ENCODE assay signal across 2 cellular contexts in the genomic region with DNA sequence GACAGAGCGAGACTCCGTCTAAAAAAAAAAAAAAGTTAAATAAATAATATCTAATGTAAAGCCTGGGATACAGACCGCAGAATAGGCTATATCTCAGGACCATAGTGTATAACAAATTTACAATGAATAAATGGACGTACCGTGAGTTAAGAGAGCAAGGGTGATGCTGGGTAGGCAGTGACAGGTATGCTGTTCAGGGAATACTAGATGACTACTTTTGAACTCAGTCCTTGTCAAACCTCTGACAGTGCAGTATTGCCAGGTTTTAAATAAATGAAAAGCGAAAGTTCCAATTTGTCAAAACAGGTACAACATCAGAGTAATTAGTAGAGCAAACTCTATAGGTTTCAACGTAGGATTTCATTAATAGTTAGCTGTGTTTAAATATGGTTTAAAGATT.
TF ChIP-seq lines count a peak whose summit lies in the region.

No MANE protein-coding gene starts in this region.

TF ChIP-seq in HepG2, 621 proteins besides CTCF, POLR2A, EP300 and RAD21 (continued from another document and continues in another):
- TF ChIP-seq, protein P1, sequence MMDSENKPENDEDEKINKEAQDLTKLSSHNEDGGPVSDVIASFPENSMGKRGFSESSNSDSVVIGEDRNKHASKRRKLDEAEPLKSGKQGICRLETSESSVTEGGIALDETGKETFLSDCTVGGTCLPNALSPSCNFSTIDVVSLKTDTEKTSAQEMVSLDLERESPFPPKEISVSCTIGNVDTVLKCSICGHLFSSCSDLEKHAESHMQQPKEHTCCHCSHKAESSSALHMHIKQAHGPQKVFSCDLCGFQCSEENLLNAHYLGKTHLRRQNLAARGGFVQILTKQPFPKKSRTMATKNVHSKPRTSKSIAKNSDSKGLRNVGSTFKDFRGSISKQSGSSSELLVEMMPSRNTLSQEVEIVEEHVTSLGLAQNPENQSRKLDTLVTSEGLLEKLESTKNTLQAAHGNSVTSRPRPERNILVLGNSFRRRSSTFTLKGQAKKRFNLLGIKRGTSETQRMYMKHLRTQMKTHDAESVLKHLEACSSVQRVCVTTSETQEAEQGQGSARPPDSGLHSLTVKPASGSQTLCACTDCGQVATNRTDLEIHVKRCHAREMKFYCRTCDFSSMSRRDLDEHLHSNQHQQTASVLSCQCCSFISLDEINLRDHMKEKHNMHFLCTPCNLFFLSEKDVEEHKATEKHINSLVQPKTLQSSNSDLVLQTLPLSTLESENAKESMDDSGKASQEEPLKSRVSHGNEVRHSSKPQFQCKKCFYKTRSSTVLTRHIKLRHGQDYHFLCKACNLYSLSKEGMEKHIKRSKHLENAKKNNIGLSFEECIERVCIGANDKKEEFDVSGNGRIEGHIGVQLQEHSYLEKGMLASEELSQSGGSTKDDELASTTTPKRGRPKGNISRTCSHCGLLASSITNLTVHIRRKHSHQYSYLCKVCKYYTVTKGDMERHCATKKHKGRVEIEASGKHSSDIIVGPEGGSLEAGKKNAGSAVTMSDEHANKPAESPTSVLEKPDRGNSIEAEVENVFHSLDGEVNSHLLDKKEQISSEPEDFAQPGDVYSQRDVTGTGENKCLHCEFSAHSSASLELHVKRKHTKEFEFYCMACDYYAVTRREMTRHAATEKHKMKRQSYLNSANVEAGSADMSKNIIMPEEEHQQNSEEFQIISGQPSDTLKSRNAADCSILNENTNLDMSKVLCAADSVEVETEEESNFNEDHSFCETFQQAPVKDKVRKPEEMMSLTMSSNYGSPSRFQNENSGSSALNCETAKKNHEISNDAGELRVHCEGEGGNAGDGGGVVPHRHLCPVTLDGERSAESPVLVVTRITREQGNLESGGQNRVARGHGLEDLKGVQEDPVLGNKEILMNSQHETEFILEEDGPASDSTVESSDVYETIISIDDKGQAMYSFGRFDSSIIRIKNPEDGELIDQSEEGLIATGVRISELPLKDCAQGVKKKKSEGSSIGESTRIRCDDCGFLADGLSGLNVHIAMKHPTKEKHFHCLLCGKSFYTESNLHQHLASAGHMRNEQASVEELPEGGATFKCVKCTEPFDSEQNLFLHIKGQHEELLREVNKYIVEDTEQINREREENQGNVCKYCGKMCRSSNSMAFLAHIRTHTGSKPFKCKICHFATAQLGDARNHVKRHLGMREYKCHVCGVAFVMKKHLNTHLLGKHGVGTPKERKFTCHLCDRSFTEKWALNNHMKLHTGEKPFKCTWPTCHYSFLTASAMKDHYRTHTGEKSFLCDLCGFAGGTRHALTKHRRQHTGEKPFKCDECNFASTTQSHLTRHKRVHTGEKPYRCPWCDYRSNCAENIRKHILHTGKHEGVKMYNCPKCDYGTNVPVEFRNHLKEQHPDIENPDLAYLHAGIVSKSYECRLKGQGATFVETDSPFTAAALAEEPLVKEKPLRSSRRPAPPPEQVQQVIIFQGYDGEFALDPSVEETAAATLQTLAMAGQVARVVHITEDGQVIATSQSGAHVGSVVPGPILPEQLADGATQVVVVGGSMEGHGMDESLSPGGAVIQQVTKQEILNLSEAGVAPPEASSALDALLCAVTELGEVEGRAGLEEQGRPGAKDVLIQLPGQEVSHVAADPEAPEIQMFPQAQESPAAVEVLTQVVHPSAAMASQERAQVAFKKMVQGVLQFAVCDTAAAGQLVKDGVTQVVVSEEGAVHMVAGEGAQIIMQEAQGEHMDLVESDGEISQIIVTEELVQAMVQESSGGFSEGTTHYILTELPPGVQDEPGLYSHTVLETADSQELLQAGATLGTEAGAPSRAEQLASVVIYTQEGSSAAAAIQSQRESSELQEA (CRISPR knock-in tag; IDR thresholded peaks at IDR 0.05; ENCODE audit: not compliant biosample characterization), result no peak
- TF ChIP-seq ZNF850 (CRISPR knock-in tag; conservative IDR thresholded peaks at IDR 0.05) (no peak), MIXL1 (CRISPR knock-in tag; IDR thresholded peaks at IDR 0.05) (no peak), SRSF1 (optimal IDR thresholded peaks at IDR 0.05; ENCODE audit: low read depth, low read length) (no peak), GATAD2A (CRISPR knock-in tag; IDR thresholded peaks at IDR 0.05) (no peak), ZNF709 (CRISPR knock-in tag; IDR thresholded peaks at IDR 0.05) (no peak), ZBTB1 (CRISPR knock-in tag; IDR thresholded peaks at IDR 0.05; ENCODE audit: borderline replicate concordance) (no peak), ZNF562 (CRISPR knock-in tag; IDR thresholded peaks at IDR 0.05; ENCODE audit: borderline replicate concordance) (no peak), JUNB (CRISPR knock-in tag; IDR thresholded peaks at IDR 0.05; ENCODE audit: borderline replicate concordance) (no peak), CC2D1A (CRISPR knock-in tag; IDR thresholded peaks at IDR 0.05) (no peak), PTBP1 (IDR thresholded peaks at IDR 0.05; ENCODE audit: low read depth, low read length, poor library complexity, severe bottlenecking) (no peak)
- TF ChIP-seq, protein P2, sequence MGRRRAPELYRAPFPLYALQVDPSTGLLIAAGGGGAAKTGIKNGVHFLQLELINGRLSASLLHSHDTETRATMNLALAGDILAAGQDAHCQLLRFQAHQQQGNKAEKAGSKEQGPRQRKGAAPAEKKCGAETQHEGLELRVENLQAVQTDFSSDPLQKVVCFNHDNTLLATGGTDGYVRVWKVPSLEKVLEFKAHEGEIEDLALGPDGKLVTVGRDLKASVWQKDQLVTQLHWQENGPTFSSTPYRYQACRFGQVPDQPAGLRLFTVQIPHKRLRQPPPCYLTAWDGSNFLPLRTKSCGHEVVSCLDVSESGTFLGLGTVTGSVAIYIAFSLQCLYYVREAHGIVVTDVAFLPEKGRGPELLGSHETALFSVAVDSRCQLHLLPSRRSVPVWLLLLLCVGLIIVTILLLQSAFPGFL (CRISPR knock-in tag; IDR thresholded peaks at IDR 0.05), result no peak
- TF ChIP-seq, protein P3, sequence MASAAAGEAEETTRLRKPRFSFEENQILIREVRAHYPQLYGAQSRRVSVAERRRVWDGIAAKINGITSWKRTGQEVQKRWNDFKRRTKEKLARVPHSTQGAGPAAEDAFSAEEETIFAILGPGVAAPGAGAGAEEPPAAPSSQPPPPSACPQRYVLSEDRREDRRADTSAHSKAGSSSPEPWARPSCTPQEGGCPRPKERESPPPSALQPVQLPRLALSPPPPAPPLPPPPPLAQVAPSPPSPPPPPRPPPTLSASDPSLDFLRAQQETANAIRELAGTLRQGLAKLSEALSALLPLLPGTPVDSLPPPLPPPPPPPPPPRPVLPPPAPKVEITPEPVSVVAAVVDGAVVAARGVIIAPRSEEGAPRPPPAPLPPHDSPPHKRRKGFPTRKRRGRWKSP (CRISPR knock-in tag; IDR thresholded peaks at IDR 0.05), result no peak

TF ChIP-seq in GM12878, 131 proteins besides CTCF, POLR2A, EP300 and RAD21:
- TF ChIP-seq, protein P4, sequence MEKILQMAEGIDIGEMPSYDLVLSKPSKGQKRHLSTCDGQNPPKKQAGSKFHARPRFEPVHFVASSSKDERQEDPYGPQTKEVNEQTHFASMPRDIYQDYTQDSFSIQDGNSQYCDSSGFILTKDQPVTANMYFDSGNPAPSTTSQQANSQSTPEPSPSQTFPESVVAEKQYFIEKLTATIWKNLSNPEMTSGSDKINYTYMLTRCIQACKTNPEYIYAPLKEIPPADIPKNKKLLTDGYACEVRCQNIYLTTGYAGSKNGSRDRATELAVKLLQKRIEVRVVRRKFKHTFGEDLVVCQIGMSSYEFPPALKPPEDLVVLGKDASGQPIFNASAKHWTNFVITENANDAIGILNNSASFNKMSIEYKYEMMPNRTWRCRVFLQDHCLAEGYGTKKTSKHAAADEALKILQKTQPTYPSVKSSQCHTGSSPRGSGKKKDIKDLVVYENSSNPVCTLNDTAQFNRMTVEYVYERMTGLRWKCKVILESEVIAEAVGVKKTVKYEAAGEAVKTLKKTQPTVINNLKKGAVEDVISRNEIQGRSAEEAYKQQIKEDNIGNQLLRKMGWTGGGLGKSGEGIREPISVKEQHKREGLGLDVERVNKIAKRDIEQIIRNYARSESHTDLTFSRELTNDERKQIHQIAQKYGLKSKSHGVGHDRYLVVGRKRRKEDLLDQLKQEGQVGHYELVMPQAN (conservative IDR thresholded peaks at IDR 0.05), result no peak
- TF ChIP-seq ZNF24 (IDR thresholded peaks at IDR 0.05) (no peak), FOXM1 (IDR thresholded peaks at IDR 0.05; ENCODE audit: low read depth, low read length) (no peak), TCF7 (IDR thresholded peaks at IDR 0.05; ENCODE audit: borderline replicate concordance) (no peak), IRF4 (IDR thresholded peaks at IDR 0.05; ENCODE audit: low read depth, low read length) (no peak), PML (IDR thresholded peaks at IDR 0.05; ENCODE audit: low read length) (no peak), BHLHE40 (IDR thresholded peaks at IDR 0.05; ENCODE audit: borderline replicate concordance in 1 of 2, low read depth in 2 of 2, low read length in 1 of 2) (no peak), NR2C1 (IDR thresholded peaks at IDR 0.05) (no peak)
- TF ChIP-seq, protein P5, sequence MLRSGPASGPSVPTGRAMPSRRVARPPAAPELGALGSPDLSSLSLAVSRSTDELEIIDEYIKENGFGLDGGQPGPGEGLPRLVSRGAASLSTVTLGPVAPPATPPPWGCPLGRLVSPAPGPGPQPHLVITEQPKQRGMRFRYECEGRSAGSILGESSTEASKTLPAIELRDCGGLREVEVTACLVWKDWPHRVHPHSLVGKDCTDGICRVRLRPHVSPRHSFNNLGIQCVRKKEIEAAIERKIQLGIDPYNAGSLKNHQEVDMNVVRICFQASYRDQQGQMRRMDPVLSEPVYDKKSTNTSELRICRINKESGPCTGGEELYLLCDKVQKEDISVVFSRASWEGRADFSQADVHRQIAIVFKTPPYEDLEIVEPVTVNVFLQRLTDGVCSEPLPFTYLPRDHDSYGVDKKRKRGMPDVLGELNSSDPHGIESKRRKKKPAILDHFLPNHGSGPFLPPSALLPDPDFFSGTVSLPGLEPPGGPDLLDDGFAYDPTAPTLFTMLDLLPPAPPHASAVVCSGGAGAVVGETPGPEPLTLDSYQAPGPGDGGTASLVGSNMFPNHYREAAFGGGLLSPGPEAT (IDR thresholded peaks at IDR 0.05; ENCODE audit: low read depth), result no peak
- TF ChIP-seq, protein P6, sequence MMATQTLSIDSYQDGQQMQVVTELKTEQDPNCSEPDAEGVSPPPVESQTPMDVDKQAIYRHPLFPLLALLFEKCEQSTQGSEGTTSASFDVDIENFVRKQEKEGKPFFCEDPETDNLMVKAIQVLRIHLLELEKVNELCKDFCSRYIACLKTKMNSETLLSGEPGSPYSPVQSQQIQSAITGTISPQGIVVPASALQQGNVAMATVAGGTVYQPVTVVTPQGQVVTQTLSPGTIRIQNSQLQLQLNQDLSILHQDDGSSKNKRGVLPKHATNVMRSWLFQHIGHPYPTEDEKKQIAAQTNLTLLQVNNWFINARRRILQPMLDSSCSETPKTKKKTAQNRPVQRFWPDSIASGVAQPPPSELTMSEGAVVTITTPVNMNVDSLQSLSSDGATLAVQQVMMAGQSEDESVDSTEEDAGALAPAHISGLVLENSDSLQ (IDR thresholded peaks at IDR 0.05), result no peak
- TF ChIP-seq, protein P7, sequence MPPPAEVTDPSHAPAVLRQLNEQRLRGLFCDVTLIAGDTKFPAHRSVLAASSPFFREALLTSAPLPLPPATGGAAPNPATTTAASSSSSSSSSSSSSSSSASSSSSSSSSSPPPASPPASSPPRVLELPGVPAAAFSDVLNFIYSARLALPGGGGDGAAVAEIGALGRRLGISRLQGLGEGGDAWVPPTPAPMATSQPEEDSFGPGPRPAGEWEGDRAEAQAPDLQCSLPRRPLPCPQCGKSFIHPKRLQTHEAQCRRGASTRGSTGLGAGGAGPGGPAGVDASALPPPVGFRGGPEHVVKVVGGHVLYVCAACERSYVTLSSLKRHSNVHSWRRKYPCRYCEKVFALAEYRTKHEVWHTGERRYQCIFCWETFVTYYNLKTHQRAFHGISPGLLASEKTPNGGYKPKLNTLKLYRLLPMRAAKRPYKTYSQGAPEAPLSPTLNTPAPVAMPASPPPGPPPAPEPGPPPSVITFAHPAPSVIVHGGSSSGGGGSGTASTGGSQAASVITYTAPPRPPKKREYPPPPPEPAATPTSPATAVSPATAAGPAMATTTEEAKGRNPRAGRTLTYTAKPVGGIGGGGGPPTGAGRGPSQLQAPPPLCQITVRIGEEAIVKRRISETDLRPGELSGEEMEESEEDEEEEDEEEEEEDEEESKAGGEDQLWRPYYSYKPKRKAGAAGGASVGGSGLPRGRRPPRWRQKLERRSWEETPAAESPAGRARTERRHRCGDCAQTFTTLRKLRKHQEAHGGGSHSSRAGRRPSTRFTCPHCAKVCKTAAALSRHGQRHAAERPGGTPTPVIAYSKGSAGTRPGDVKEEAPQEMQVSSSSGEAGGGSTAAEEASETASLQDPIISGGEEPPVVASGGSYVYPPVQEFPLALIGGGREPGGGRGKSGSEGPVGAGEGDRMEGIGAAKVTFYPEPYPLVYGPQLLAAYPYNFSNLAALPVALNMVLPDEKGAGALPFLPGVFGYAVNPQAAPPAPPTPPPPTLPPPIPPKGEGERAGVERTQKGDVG (CRISPR knock-in tag; IDR thresholded peaks at IDR 0.05), result no peak
